1 cellular context compared by ENCODE assay signal in the genomic region with DNA sequence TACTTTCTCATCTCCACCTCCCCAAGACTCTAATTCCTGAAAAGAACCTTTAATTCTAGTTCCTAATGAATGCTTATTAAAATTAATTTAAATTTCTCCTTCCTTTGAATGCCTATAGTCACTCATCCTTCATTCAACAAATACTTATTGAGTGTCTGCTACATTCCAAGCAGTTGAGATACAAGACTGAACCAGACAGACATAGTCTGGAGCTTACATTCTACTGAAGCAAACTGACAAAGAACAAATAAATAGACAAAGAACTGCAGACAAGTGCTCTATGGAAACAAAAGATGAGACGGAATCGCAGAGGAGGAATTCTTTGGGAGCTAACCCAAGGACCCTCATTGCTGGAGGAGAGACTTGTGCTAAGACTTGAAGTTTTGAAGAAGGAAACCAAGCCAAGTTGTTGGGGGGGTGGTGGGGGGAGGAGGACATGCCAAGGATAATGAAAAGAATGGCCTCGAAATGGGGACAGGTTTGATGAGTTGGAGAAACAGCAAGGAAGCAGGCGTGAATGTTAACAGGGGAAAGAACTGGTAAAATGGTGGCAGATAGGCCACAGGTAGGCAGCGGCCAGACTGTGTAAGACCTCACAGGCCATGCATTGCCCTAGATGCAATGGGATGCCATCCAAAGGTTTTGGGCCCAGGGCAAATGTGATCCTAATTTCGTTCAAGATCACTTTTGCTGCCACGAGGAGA.
TF ChIP-seq lines count a peak whose summit lies in the region.

No MANE protein-coding gene starts in this region.

TF ChIP-seq in IMR-90, 13 proteins besides CTCF, POLR2A, EP300 and RAD21 (continued from another document):
- no peak for TF ChIP-seq MXI1 (IDR thresholded peaks at IDR 0.05; ENCODE audit: borderline replicate concordance, low read depth, low read length)
- TF ChIP-seq MAFK (IDR thresholded peaks at IDR 0.05; ENCODE audit: low read depth, low read length) = no peak
- no peak for TF ChIP-seq RFX5 (IDR thresholded peaks at IDR 0.05; ENCODE audit: low read depth, low read length)
- TF ChIP-seq, protein P1, sequence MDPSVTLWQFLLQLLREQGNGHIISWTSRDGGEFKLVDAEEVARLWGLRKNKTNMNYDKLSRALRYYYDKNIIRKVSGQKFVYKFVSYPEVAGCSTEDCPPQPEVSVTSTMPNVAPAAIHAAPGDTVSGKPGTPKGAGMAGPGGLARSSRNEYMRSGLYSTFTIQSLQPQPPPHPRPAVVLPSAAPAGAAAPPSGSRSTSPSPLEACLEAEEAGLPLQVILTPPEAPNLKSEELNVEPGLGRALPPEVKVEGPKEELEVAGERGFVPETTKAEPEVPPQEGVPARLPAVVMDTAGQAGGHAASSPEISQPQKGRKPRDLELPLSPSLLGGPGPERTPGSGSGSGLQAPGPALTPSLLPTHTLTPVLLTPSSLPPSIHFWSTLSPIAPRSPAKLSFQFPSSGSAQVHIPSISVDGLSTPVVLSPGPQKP (IDR thresholded peaks at IDR 0.05; ENCODE audit: borderline replicate concordance, low read depth, low read length) = no peak
- TF ChIP-seq CEBPB (IDR thresholded peaks at IDR 0.05; ENCODE audit: low read depth, low read length) = no peak
- no peak for TF ChIP-seq CHD1 (IDR thresholded peaks at IDR 0.05; ENCODE audit: low read depth, low read length)
